22 cellular contexts compared by ENCODE assay signal in genomic region chr10:91804126-91804510, GRCh38. TPM values are rescaled to one million over a fixed set of nuclear protein-coding genes. Genes with fewer than 3 reads are reported as not detected.
DNase-seq lines count a peak whose midpoint lies in the region; ATAC-seq and TF ChIP-seq lines count a peak whose summit lies in the region.
"Had no signal": no experiment of that assay in that cellular context is flagged by ENCODE, and none has a peak within 500 bp of the region (broad histone marks: within the 10 kb centered on the region; RNA-seq: fewer than 3 reads in every experiment).

No MANE protein-coding gene starts in this region.

- H3K36me3 ChIP-seq in DND-41 (ENCODE audit: insufficient read depth, low read length) (peaks cover 56% of the 10 kb centered on the region), neutrophil (peaks cover 9% of the 10 kb centered on the region), osteoblast (ENCODE audit: insufficient read depth, low read length) (peaks cover 5% of the 10 kb centered on the region), smooth muscle cell (ENCODE audit: low read depth) (no peaks in the 10 kb centered on the region)

- CTCF ChIA-PET in activated CD4-positive, alpha-beta memory T cell treated with anti-CD3 and anti-CD28 coated beads for 36 hours (lab: Charles Lee) = no interaction called here
- CTCF ChIA-PET in activated CD4-positive, alpha-beta memory T cell treated with anti-CD3 and anti-CD28 coated beads, Interleukin-2, amount 10 ng/mL, durations not matched to agents 7 days and 5 days (lab: Charles Lee) = no interaction called here

- POLR2A ChIA-PET in activated CD4-positive, alpha-beta memory T cell treated with anti-CD3 and anti-CD28 coated beads for 36 hours (lab: Charles Lee) = no interaction called here
- POLR2A ChIA-PET in activated CD4-positive, alpha-beta memory T cell treated with anti-CD3 and anti-CD28 coated beads, Interleukin-2, amount 10 ng/mL, durations not matched to agents 7 days and 5 days (lab: Charles Lee) = no interaction called here

- H3K27me3 ChIP-seq in DND-41 (ENCODE audit: insufficient read depth, low read length, poor library complexity) (no peaks in the 10 kb centered on the region), neutrophil (no peaks in the 10 kb centered on the region), osteoblast (ENCODE audit: insufficient read depth, low read length) (no peaks in the 10 kb centered on the region), smooth muscle cell (ENCODE audit: low read depth) (no peaks in the 10 kb centered on the region)
- H3K27me3 ChIP-seq: ascending aorta, left lung had no signal

- peaks cover 34% of the 10 kb centered on the region for H3K36me3 Mint-ChIP-seq in activated CD4-positive, alpha-beta memory T cell treated with anti-CD3 and anti-CD28 coated beads for 36 hours
- peaks cover 64% of the 10 kb centered on the region for H3K36me3 Mint-ChIP-seq in activated CD4-positive, alpha-beta memory T cell treated with anti-CD3 and anti-CD28 coated beads, Interleukin-2, amount 10 ng/mL, durations not matched to agents 7 days and 5 days (ENCODE audit: low read depth)
- H3K36me3 Mint-ChIP-seq in central memory CD8-positive, alpha-beta T cell (ENCODE audit: insufficient read depth) = peaks cover 22% of the 10 kb centered on the region

- H2AFZ ChIP-seq in DND-41 (ENCODE audit: low read depth, low read length) (no peak overlapping the region), osteoblast (ENCODE audit: low read length) (no peak overlapping the region), smooth muscle cell (ENCODE audit: low read depth) (no peak overlapping the region)

- H3K4me1 Mint-ChIP-seq in activated CD4-positive, alpha-beta memory T cell treated with anti-CD3 and anti-CD28 coated beads for 36 hours (ENCODE audit: low read depth) = peaks cover 70% of the 10 kb centered on the region
- H3K4me1 Mint-ChIP-seq in activated CD4-positive, alpha-beta memory T cell treated with anti-CD3 and anti-CD28 coated beads, Interleukin-2, amount 10 ng/mL, durations not matched to agents 7 days and 5 days = peaks cover 36% of the 10 kb centered on the region
- H3K4me1 Mint-ChIP-seq in central memory CD8-positive, alpha-beta T cell = peaks cover 76% of the 10 kb centered on the region

- no peaks in the 10 kb centered on the region for H3K9me3 Mint-ChIP-seq in activated CD4-positive, alpha-beta memory T cell treated with anti-CD3 and anti-CD28 coated beads for 36 hours
- no peaks in the 10 kb centered on the region for H3K9me3 Mint-ChIP-seq in activated CD4-positive, alpha-beta memory T cell treated with anti-CD3 and anti-CD28 coated beads, Interleukin-2, amount 10 ng/mL, durations not matched to agents 7 days and 5 days
- H3K9me3 Mint-ChIP-seq in central memory CD8-positive, alpha-beta T cell = no peaks in the 10 kb centered on the region
- H3K9me3 Mint-ChIP-seq: activated naive CD8-positive, alpha-beta T cell treated with anti-CD3 and anti-CD28 coated beads, Interleukin-2, amount 10 ng/mL, durations not matched to agents 7 days and 5 days; HFFc6 had no signal

- ATAC-seq in DND-41 (ENCODE audit: insufficient read depth, low read depth) = no peak
- peak; percentile 40 for ATAC-seq in central memory CD8-positive, alpha-beta T cell (replicated peaks; ENCODE audit: extremely low read depth, poor library complexity, severe bottlenecking)
- ATAC-seq: A549, left lung, PC-3 had no signal

- H3K4me2 ChIP-seq in DND-41 (ENCODE audit: insufficient read depth, low read length) (peak overlapping the region; percentile 5; the same call in 1 of the 2 replicates), osteoblast (ENCODE audit: insufficient read depth, low read length) (no peak overlapping the region), smooth muscle cell (no peak overlapping the region)
- H3K4me2 ChIP-seq: A549 had no signal

- TF ChIP-seq CTCF in DND-41 (IDR thresholded peaks at IDR 0.05; ENCODE audit: borderline replicate concordance, extremely low read depth, low read length, poor library complexity, severe bottlenecking) = no peak
- TF ChIP-seq CTCF in neutrophil (IDR thresholded peaks at IDR 0.05) = no peak
- TF ChIP-seq CTCF in osteoblast (IDR thresholded peaks at IDR 0.05; ENCODE audit: extremely low read depth, low read depth, low read length) = no peak
- no peak for TF ChIP-seq CTCF in smooth muscle cell (IDR thresholded peaks at IDR 0.05; ENCODE audit: borderline replicate concordance, insufficient read depth, poor library complexity, severe bottlenecking)

- H3K9me3 ChIP-seq in DND-41 (ENCODE audit: insufficient read depth, low read length, severe bottlenecking) = no peaks in the 10 kb centered on the region
- no peaks in the 10 kb centered on the region for H3K9me3 ChIP-seq in neutrophil
- H3K9me3 ChIP-seq in osteoblast (ENCODE audit: low read depth, low read length) = no peaks in the 10 kb centered on the region
- H3K9me3 ChIP-seq in smooth muscle cell (replicated peaks; ENCODE audit: low read depth) = no peaks in the 10 kb centered on the region
- H3K9me3 ChIP-seq: A549, ascending aorta, left lung had no signal

- H3K4me1 ChIP-seq in DND-41 (ENCODE audit: insufficient read depth, low read length) (peaks cover 38% of the 10 kb centered on the region), neutrophil (ENCODE audit: control insufficient read depth in 1 of 2, insufficient read depth in 1 of 2, low read depth in 1 of 2, low read length in 1 of 2) (peaks cover 23 to 28% of the 10 kb centered on the region in 2 experiments), osteoblast (ENCODE audit: insufficient read depth, low read length) (peaks cover 18% of the 10 kb centered on the region), smooth muscle cell (ENCODE audit: low read depth) (peaks cover 21% of the 10 kb centered on the region)

- no peak for DNase-seq in activated CD4-positive, alpha-beta memory T cell treated with anti-CD3 and anti-CD28 coated beads for 36 hours
- no peak for DNase-seq in activated CD4-positive, alpha-beta memory T cell treated with anti-CD3 and anti-CD28 coated beads, Interleukin-2, amount 10 ng/mL, durations not matched to agents 7 days and 5 days
- DNase-seq in DND-41 = no peak
- DNase-seq in central memory CD8-positive, alpha-beta T cell (ENCODE audit: low spot score in 2 of 2) = no peak
- no peak for DNase-seq in osteoblast (ENCODE audit: insufficient read length, low spot score, missing footprints)
- no peak for DNase-seq in UCSD-AML1 (lab: John Stamatoyannopoulos, UW; ENCODE audit: unreplicated experiment)
- no peak for DNase-seq in smooth muscle cell (lab: John Stamatoyannopoulos, UW; ENCODE audit: unreplicated experiment)
- DNase-seq: activated CD4-positive, alpha-beta T cell treated with anti-CD3 and anti-CD28 coated beads for 48 hours; activated naive CD8-positive, alpha-beta T cell treated with anti-CD3 and anti-CD28 coated beads, Interleukin-2, amount 10 ng/mL, durations not matched to agents 7 days and 5 days; caudate nucleus; COR-L47; dermis blood vessel endothelial cell; DMS79 treated with DMSO at 0.1 percent for 48 hours; HFFc6; Karpas-422; left lung; mesendoderm; PC-3; T-helper 2 cell had no signal

- no peak overlapping the region for H3K9ac ChIP-seq in DND-41 (ENCODE audit: low read depth, low read length)
- H3K9ac ChIP-seq in smooth muscle cell (ENCODE audit: low read depth) = no peak overlapping the region

- no peaks in the 10 kb centered on the region for H3K27me3 Mint-ChIP-seq in activated CD4-positive, alpha-beta memory T cell treated with anti-CD3 and anti-CD28 coated beads for 36 hours
- H3K27me3 Mint-ChIP-seq in activated CD4-positive, alpha-beta memory T cell treated with anti-CD3 and anti-CD28 coated beads, Interleukin-2, amount 10 ng/mL, durations not matched to agents 7 days and 5 days = no peaks in the 10 kb centered on the region
- H3K27me3 Mint-ChIP-seq in central memory CD8-positive, alpha-beta T cell = no peaks in the 10 kb centered on the region
- H3K27me3 Mint-ChIP-seq: activated naive CD8-positive, alpha-beta T cell treated with anti-CD3 and anti-CD28 coated beads, Interleukin-2, amount 10 ng/mL, durations not matched to agents 7 days and 5 days had no signal

- H3K4me3 ChIP-seq in DND-41 (ENCODE audit: low read depth in 1 of 2, low read length in 2 of 2) (no peak overlapping the region), neutrophil (ENCODE audit: low read depth in 1 of 2, low read length in 1 of 2) (no peak overlapping the region), osteoblast (ENCODE audit: insufficient read depth, low read length) (no peak overlapping the region), smooth muscle cell (no peak overlapping the region)
- H3K4me3 ChIP-seq: A549, ascending aorta, left lung had no signal

- H3K79me2 ChIP-seq in DND-41 (ENCODE audit: insufficient read depth, low read length) (peaks cover 88% of the 10 kb centered on the region), osteoblast (ENCODE audit: insufficient read depth, low read length) (peaks cover 88% of the 10 kb centered on the region), smooth muscle cell (ENCODE audit: low read depth) (peaks cover 98% of the 10 kb centered on the region)

- H4K20me1 ChIP-seq in DND-41 (ENCODE audit: insufficient read depth, low read length) (peaks cover 53% of the 10 kb centered on the region), osteoblast (ENCODE audit: insufficient read depth, low read length) (peaks cover 54% of the 10 kb centered on the region), smooth muscle cell (ENCODE audit: low read depth) (peaks cover 93% of the 10 kb centered on the region)

- intact Hi-C loops in activated CD4-positive, alpha-beta memory T cell treated with anti-CD3 and anti-CD28 coated beads for 36 hours (cut with micrococcal nuclease) = no loop called here

- no peak overlapping the region for H3K4me3 Mint-ChIP-seq in activated CD4-positive, alpha-beta memory T cell treated with anti-CD3 and anti-CD28 coated beads for 36 hours
- no peak overlapping the region for H3K4me3 Mint-ChIP-seq in activated CD4-positive, alpha-beta memory T cell treated with anti-CD3 and anti-CD28 coated beads, Interleukin-2, amount 10 ng/mL, durations not matched to agents 7 days and 5 days
- no peak overlapping the region for H3K4me3 Mint-ChIP-seq in central memory CD8-positive, alpha-beta T cell
- H3K4me3 Mint-ChIP-seq: activated naive CD8-positive, alpha-beta T cell treated with anti-CD3 and anti-CD28 coated beads, Interleukin-2, amount 10 ng/mL, durations not matched to agents 7 days and 5 days; HFFc6 had no signal

- H3K27ac Mint-ChIP-seq in activated CD4-positive, alpha-beta memory T cell treated with anti-CD3 and anti-CD28 coated beads for 36 hours = peak overlapping the region; percentile 52
- H3K27ac Mint-ChIP-seq in activated CD4-positive, alpha-beta memory T cell treated with anti-CD3 and anti-CD28 coated beads, Interleukin-2, amount 10 ng/mL, durations not matched to agents 7 days and 5 days = no peak overlapping the region
- no peak overlapping the region for H3K27ac Mint-ChIP-seq in central memory CD8-positive, alpha-beta T cell (ENCODE audit: low read depth)
- H3K27ac Mint-ChIP-seq: activated naive CD8-positive, alpha-beta T cell treated with anti-CD3 and anti-CD28 coated beads, Interleukin-2, amount 10 ng/mL, durations not matched to agents 7 days and 5 days; HFFc6 had no signal

- no peaks in the 10 kb centered on the region for H3F3A ChIP-seq in smooth muscle cell (ENCODE audit: low read depth)

- H3K27ac ChIP-seq in DND-41 (ENCODE audit: low read length) (no peak overlapping the region), neutrophil (peak overlapping the region; percentile 0), osteoblast (ENCODE audit: low read depth, low read length) (no peak overlapping the region), smooth muscle cell (ENCODE audit: low read depth) (no peak overlapping the region)
- H3K27ac ChIP-seq: A549, ascending aorta, left lung had no signal

RNA-seq across cellular contexts. Expression of gene TNKS2, which starts 5.9 kb away (rescaled TPM):
- 10 to 100 TPM; 34.5 to 35.7 TPM for total RNA-seq in activated CD4-positive, alpha-beta memory T cell treated with anti-CD3 and anti-CD28 coated beads for 36 hours
- total RNA-seq in activated CD4-positive, alpha-beta memory T cell treated with anti-CD3 and anti-CD28 coated beads, Interleukin-2, amount 10 ng/mL, durations not matched to agents 7 days and 5 days = 10 to 100 TPM; 39.1 to 39.4 TPM
- 61.5 and 63.4 TPM in 2 replicates for total RNA-seq in osteoblast
- 44.5 and 45.6 TPM in 2 replicates for total RNA-seq in smooth muscle cell
- 12.1 and 16.2 TPM in 2 replicates for polyA plus RNA-seq in smooth muscle cell
